In the genomic region with DNA sequence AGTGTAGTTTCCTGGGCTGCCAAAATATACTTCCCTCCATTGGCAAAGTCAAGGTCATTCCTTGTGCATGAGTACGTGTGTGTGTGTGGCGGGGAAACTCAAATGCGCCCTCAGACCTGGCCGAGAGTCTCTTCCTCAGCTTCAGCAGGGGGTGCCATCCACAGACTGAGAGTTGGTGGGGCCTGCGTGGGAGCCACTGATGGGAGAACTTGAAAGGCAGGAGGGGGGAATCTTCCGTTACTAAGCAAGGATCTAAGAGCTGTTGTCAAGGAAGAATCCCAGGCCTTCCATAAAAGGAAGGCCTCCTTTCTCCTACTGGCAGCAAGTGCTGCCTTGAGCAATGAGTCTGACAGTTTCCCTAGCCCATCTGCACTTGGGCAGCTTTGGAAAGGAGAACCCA, we compare ENCODE assay signal across 19 cellular contexts.
A peak's percentile ranks its signal among the peaks of the same experiment; 100 is the strongest.
DNase-seq lines count a peak whose midpoint lies in the region; ATAC-seq, FAIRE-seq and TF ChIP-seq lines count a peak whose summit lies in the region.
"Had no signal": no experiment of that assay in that cellular context is flagged by ENCODE, and none has a peak within 500 bp of the region (broad histone marks: within the 10 kb centered on the region; RNA-seq: fewer than 3 reads in every experiment).

No MANE protein-coding gene starts in this region.

- H3K4me1 ChIP-seq in GM23338 (ENCODE audit: insufficient read depth) (no peaks in the 10 kb centered on the region), H1 (replicated peaks in 1 of 4; ENCODE audit: control insufficient read depth in 3 of 4, insufficient read depth in 4 of 4, low read length in 3 of 4) (no peaks in the 10 kb centered on the region), neuronal stem cell (ENCODE audit: control insufficient read depth in 2 of 2, insufficient read depth in 1 of 2, low read depth in 1 of 2, low read length in 2 of 2) (peaks cover 0 to 2% of the 10 kb centered on the region in 2 donors)
- no peaks in the 10 kb centered on the region for H3K4me1 ChIP-seq in naive thymus-derived CD4-positive, alpha-beta T cell (ENCODE audit: control insufficient read depth in 2 of 2, insufficient read depth in 2 of 2, low read length in 2 of 2)
- H3K4me1 ChIP-seq: BLaER1, Caco-2 had no signal

- H3K14ac ChIP-seq in H1 (ENCODE audit: insufficient read length) (no peak overlapping the region), neuronal stem cell (ENCODE audit: low read length) (no peak overlapping the region)

- H3K9ac ChIP-seq in H1 (replicated peaks in 1 of 4; ENCODE audit: extremely low read depth in 1 of 4, low read depth in 3 of 4, low read length in 3 of 4): no peak overlapping the region
- H3K9ac ChIP-seq in neuronal stem cell (ENCODE audit: low read depth, low read length, poor library complexity): no peak overlapping the region
- H3K9ac ChIP-seq: BLaER1 had no signal

- intact Hi-C loops in naive thymus-derived CD4-positive, alpha-beta T cell (cut with micrococcal nuclease): no loop called here

- H2BK5ac ChIP-seq in H1 (ENCODE audit: low read depth, low read length) (no peak overlapping the region), neuronal stem cell (ENCODE audit: low read length) (no peak overlapping the region)

- no peak overlapping the region for H3K4me3 ChIP-seq in GM23338
- no peak overlapping the region for H3K4me3 ChIP-seq in H1 (ENCODE audit: extremely low read depth in 1 of 4, insufficient read depth in 2 of 4, low read depth in 3 of 4, low read length in 4 of 4)
- H3K4me3 ChIP-seq in neuronal stem cell (ENCODE audit: low read length in 2 of 2): no peak overlapping the region
- H3K4me3 ChIP-seq in naive thymus-derived CD4-positive, alpha-beta T cell (ENCODE audit: low read length): no peak overlapping the region
- H3K4me3 ChIP-seq: BLaER1 had no signal

- H3K9me3 ChIP-seq in H1 (ENCODE audit: insufficient read depth in 2 of 2, low read depth in 1 of 2, low read length in 1 of 2) (no peaks in the 10 kb centered on the region), neuronal stem cell (replicated peaks in 1 of 2; ENCODE audit: control insufficient read depth in 2 of 2, insufficient read depth in 1 of 2, low read depth in 1 of 2, low read length in 2 of 2) (no peaks in the 10 kb centered on the region)
- no peaks in the 10 kb centered on the region for H3K9me3 ChIP-seq in naive thymus-derived CD4-positive, alpha-beta T cell (ENCODE audit: control insufficient read depth in 2 of 3, low read length in 3 of 3)
- H3K9me3 ChIP-seq: BLaER1, Caco-2 had no signal

- no peak overlapping the region for H3K56ac ChIP-seq in H1 (replicated peaks; ENCODE audit: insufficient read length, low read depth, low read length)

- H4K8ac ChIP-seq in H1 (ENCODE audit: extremely low read depth, insufficient read depth, low read length): no peak overlapping the region
- H4K8ac ChIP-seq in neuronal stem cell (ENCODE audit: low read depth, low read length): no peak overlapping the region

- H3K4me1 Mint-ChIP-seq in GM23338: no peaks in the 10 kb centered on the region
- H3K4me1 Mint-ChIP-seq in naive thymus-derived CD4-positive, alpha-beta T cell: no peaks in the 10 kb centered on the region
- H3K4me1 Mint-ChIP-seq: CD4-positive, CD25-positive, alpha-beta regulatory T cell; H9 had no signal

- POLR2A ChIA-PET in H1 (lab: Charles Lee; ENCODE audit: partially characterized antibody): no interaction called here
- POLR2A ChIA-PET in RWPE1 (lab: Yijun Ruan, JAX; ENCODE audit: low non-redundant PET): no interaction called here
- POLR2A ChIA-PET in naive thymus-derived CD4-positive, alpha-beta T cell (lab: Charles Lee): no interaction called here

- DNase-seq in GM23338 (ENCODE audit: low spot score) (no peak), H1 (ENCODE audit: low read depth in 1 of 2, low spot score in 2 of 2) (no peak), neuronal stem cell (ENCODE audit: low spot score) (no peak), RWPE1 (ENCODE audit: low spot score) (no peak), GDM1 (lab: John Stamatoyannopoulos, UW) (no peak)
- DNase-seq in naive thymus-derived CD4-positive, alpha-beta T cell: no peak
- DNase-seq: Caco-2; CD4-positive, CD25-positive, alpha-beta regulatory T cell; CD8-positive, alpha-beta T cell; DMS153; EL; GF-D8; H9; HFFc6 had no signal

- no peak overlapping the region for H2BK12ac ChIP-seq in H1 (ENCODE audit: low read depth, low read length)
- H2BK12ac ChIP-seq in neuronal stem cell (ENCODE audit: low read length): no peak overlapping the region

- no peak overlapping the region for H3K27ac Mint-ChIP-seq in GM23338
- H3K27ac Mint-ChIP-seq in naive thymus-derived CD4-positive, alpha-beta T cell: no peak overlapping the region
- H3K27ac Mint-ChIP-seq: B cell; CD8-positive, alpha-beta T cell; HFFc6 had no signal

- no peaks in the 10 kb centered on the region for H3K36me3 Mint-ChIP-seq in GM23338 (ENCODE audit: low read depth)
- peaks cover 0 to 3% (median 0%) of the 10 kb centered on the region in 5 donors for H3K36me3 Mint-ChIP-seq in naive thymus-derived CD4-positive, alpha-beta T cell
- H3K36me3 Mint-ChIP-seq: CD4-positive, CD25-positive, alpha-beta regulatory T cell; CD8-positive, alpha-beta T cell had no signal

- no peak overlapping the region for H4K91ac ChIP-seq in H1 (replicated peaks; ENCODE audit: insufficient read length, low read length)
- no peak overlapping the region for H4K91ac ChIP-seq in neuronal stem cell (ENCODE audit: low read depth, low read length, poor library complexity)

- H2AFZ ChIP-seq in GM23338: 0 out of 2 replicates have a peak overlapping the region, but pooled peaks have one; percentile 23
- 0 out of 2 replicates have a peak overlapping the region, but pooled peaks have one; percentile 1 for H2AFZ ChIP-seq in H1 (ENCODE audit: low read length)
- peak overlapping the region; percentile 62 for H2AFZ ChIP-seq in neuronal stem cell (ENCODE audit: low read length)

- CTCF ChIA-PET in H1 (lab: Charles Lee; ENCODE audit: partially characterized antibody): interaction anchor here (1.1 to 1.6 kb wide), 6 partner anchors 10 to 634 kb away, joined by 3 to 5 read pairs (median 4); no protein-coding TSS in a partner anchor
- CTCF ChIA-PET in RWPE1 (lab: Yijun Ruan, JAX): interaction anchor here (0.6 kb wide), 1 partner anchor 470 kb away, joined by 3 read pairs; no protein-coding TSS in a partner anchor
- CTCF ChIA-PET in naive thymus-derived CD4-positive, alpha-beta T cell (lab: Charles Lee): no interaction called here

- no peaks in the 10 kb centered on the region; the same call in 1 of the 2 replicates for H3K9me2 ChIP-seq in GM23338 (ENCODE audit: insufficient read depth)

- H2BK120ac ChIP-seq in H1 (replicated peaks; ENCODE audit: low read depth, low read length): no peak overlapping the region
- H2BK120ac ChIP-seq in neuronal stem cell (ENCODE audit: low read depth, low read length): no peak overlapping the region

- H3K79me1 ChIP-seq in H1 (ENCODE audit: low read depth, low read length) (no peaks in the 10 kb centered on the region), neuronal stem cell (ENCODE audit: low read depth, low read length) (no peaks in the 10 kb centered on the region)

- H3K79me2 ChIP-seq in GM23338 (replicated peaks; ENCODE audit: insufficient read depth) (no peaks in the 10 kb centered on the region), H1 (ENCODE audit: control insufficient read depth in 1 of 2, insufficient read depth in 2 of 2, low read length in 2 of 2) (no peaks in the 10 kb centered on the region)

- H3K36me3 ChIP-seq in GM23338 (ENCODE audit: insufficient read depth) (no peaks in the 10 kb centered on the region), H1 (ENCODE audit: control insufficient read depth in 2 of 4, insufficient read depth in 4 of 4, low read length in 3 of 4) (no peaks in the 10 kb centered on the region), neuronal stem cell (replicated peaks in 1 of 2; ENCODE audit: control insufficient read depth in 2 of 2, insufficient read depth in 2 of 2, low read length in 2 of 2) (no peaks in the 10 kb centered on the region)
- H3K36me3 ChIP-seq in naive thymus-derived CD4-positive, alpha-beta T cell (ENCODE audit: control insufficient read depth in 2 of 3, insufficient read depth in 3 of 3, low read length in 3 of 3): no peaks in the 10 kb centered on the region
- H3K36me3 ChIP-seq: BLaER1 had no signal

- no peak overlapping the region for H2BK20ac ChIP-seq in H1 (ENCODE audit: low read length)

- no peak for TF ChIP-seq EP300 in H1 (IDR thresholded peaks at IDR 0.05; ENCODE audit: borderline replicate concordance in 1 of 2, low read depth in 2 of 2, low read length in 2 of 2)

- no peak overlapping the region for H3K4me2 ChIP-seq in GM23338
- H3K4me2 ChIP-seq in H1 (ENCODE audit: insufficient read depth in 1 of 2, low read depth in 2 of 2, low read length in 2 of 2): no peak overlapping the region
- no peak overlapping the region for H3K4me2 ChIP-seq in neuronal stem cell (ENCODE audit: insufficient read depth, low read length, poor library complexity, severe bottlenecking)
- H3K4me2 ChIP-seq: BLaER1 had no signal

- H4K20me1 ChIP-seq in GM23338 (replicated peaks; ENCODE audit: insufficient read depth) (no peaks in the 10 kb centered on the region), H1 (replicated peaks in 1 of 2; ENCODE audit: control insufficient read depth in 1 of 2, insufficient read depth in 2 of 2, low read length in 2 of 2) (no peaks in the 10 kb centered on the region)
- H4K20me1 ChIP-seq: BLaER1 had no signal

- no peak for TF ChIP-seq POLR2A in H1 (IDR thresholded peaks at IDR 0.05; ENCODE audit: control extremely low read depth in 1 of 2, low read depth in 2 of 2, low read length in 2 of 2)

- H3K18ac ChIP-seq in H1 (ENCODE audit: extremely low read depth, low read length) (no peak overlapping the region), neuronal stem cell (ENCODE audit: low read length) (no peak overlapping the region)

- H3K27me3 Mint-ChIP-seq in GM23338 (ENCODE audit: insufficient read depth, low read depth, poor library complexity): no peaks in the 10 kb centered on the region
- peaks cover 12 to 42% (median 28%) of the 10 kb centered on the region in 5 donors for H3K27me3 Mint-ChIP-seq in naive thymus-derived CD4-positive, alpha-beta T cell

- no peaks in the 10 kb centered on the region for H3F3A ChIP-seq in GM23338 (replicated peaks; ENCODE audit: low read depth)

- no peak for TF ChIP-seq RAD21 in H1 (IDR thresholded peaks at IDR 0.05 in 1 of 2, conservative IDR thresholded peaks at IDR 0.05 in 1 of 2; ENCODE audit: low read depth in 2 of 2, low read length in 2 of 2)

- H3K23me2 ChIP-seq in H1 (ENCODE audit: low read depth, low read length): peaks cover 3% of the 10 kb centered on the region; the same call in 1 of the 2 replicates

- H3K4me3 Mint-ChIP-seq in GM23338: no peak overlapping the region
- no peak overlapping the region for H3K4me3 Mint-ChIP-seq in naive thymus-derived CD4-positive, alpha-beta T cell
- H3K4me3 Mint-ChIP-seq: B cell; CD4-positive, CD25-positive, alpha-beta regulatory T cell; CD8-positive, alpha-beta T cell; H9; HFFc6 had no signal

- TF ChIP-seq CTCF in GM23338 (conservative IDR thresholded peaks at IDR 0.05; ENCODE audit: low read depth in 2 of 2): no peak
- no peak for TF ChIP-seq CTCF in H1 (IDR thresholded peaks at IDR 0.05; ENCODE audit: control extremely low read depth in 1 of 3, insufficient read depth in 1 of 3, low read depth in 1 of 3, low read length in 3 of 3)
- no peak for TF ChIP-seq CTCF in RWPE1 (conservative IDR thresholded peaks at IDR 0.05; ENCODE audit: low read depth)

- H3K27me3 ChIP-seq in GM23338 (ENCODE audit: insufficient read depth) (no peaks in the 10 kb centered on the region), H1 (replicated peaks in 1 of 4; ENCODE audit: control insufficient read depth in 3 of 4, extremely low read depth in 1 of 4, insufficient read depth in 3 of 4, low read length in 3 of 4) (no peaks in the 10 kb centered on the region), neuronal stem cell (ENCODE audit: control insufficient read depth in 3 of 3, insufficient read depth in 3 of 3, low read depth in 1 of 3, low read length in 3 of 3) (peaks cover 0 to 9% (median 0%) of the 10 kb centered on the region in 3 experiments)
- no peaks in the 10 kb centered on the region for H3K27me3 ChIP-seq in naive thymus-derived CD4-positive, alpha-beta T cell (ENCODE audit: control insufficient read depth in 2 of 2, insufficient read depth in 2 of 2, low read length in 2 of 2)
- H3K27me3 ChIP-seq: BLaER1 had no signal

- 88% methylated on average over 6 of the region's 6 CpGs; no CpG with 5 or more reads in 1 of the 2 experiments for WGBS in H1 (ENCODE audit: extremely low coverage in 1 of 2, insufficient coverage in 1 of 2, insufficient read length in 1 of 2, insufficient replicate concordance in 2 of 2, low coverage in 1 of 2, low lambda C conversion rate in 2 of 2, missing lambda C conversion rate in 1 of 2), 2 experiments
- no CpG with 5 or more reads among the region's 6 CpGs for WGBS in neuronal stem cell (ENCODE audit: extremely low coverage in 2 of 2, insufficient read length in 2 of 2, insufficient replicate concordance in 1 of 2), 2 donors

- H2BK15ac ChIP-seq in H1 (ENCODE audit: low read length) (no peak overlapping the region), neuronal stem cell (ENCODE audit: low read length) (no peak overlapping the region)

- H3K27ac ChIP-seq in GM23338 (ENCODE audit: low read depth) (no peak overlapping the region), H1 (ENCODE audit: low read depth, low read length) (no peak overlapping the region), neuronal stem cell (replicated peaks; ENCODE audit: low read length) (no peak overlapping the region), RWPE1 (no peak overlapping the region)
- H3K27ac ChIP-seq in naive thymus-derived CD4-positive, alpha-beta T cell (ENCODE audit: low read depth, low read length): no peak overlapping the region
- H3K27ac ChIP-seq: BLaER1, C4-2B had no signal

- FAIRE-seq in H1 (lab: Jason Lieb, UNC): no peak
- FAIRE-seq: GM12891, GM18507 had no signal

- H4K5ac ChIP-seq in H1 (ENCODE audit: insufficient read length, low read depth, low read length): no peak overlapping the region

- ATAC-seq in GM23338: no peak
- ATAC-seq in naive thymus-derived CD4-positive, alpha-beta T cell: no peak
- ATAC-seq: CD8-positive, alpha-beta T cell had no signal

- H3K4ac ChIP-seq in H1 (replicated peaks; ENCODE audit: insufficient read length, low read depth, low read length) (no peak overlapping the region), neuronal stem cell (ENCODE audit: low read length) (no peak overlapping the region)

- no peak overlapping the region for H3K23ac ChIP-seq in H1 (ENCODE audit: insufficient read length)
- H3K23ac ChIP-seq in neuronal stem cell (ENCODE audit: low read depth, low read length, poor library complexity): no peak overlapping the region

- H2AK5ac ChIP-seq in H1 (ENCODE audit: low read depth, low read length) (no peak overlapping the region), neuronal stem cell (ENCODE audit: low read depth, low read length) (no peak overlapping the region)

- no peaks in the 10 kb centered on the region for H3K9me3 Mint-ChIP-seq in GM23338
- H3K9me3 Mint-ChIP-seq in naive thymus-derived CD4-positive, alpha-beta T cell: peaks cover 0 to 4% (median 0%) of the 10 kb centered on the region in 11 donors
- H3K9me3 Mint-ChIP-seq: CD8-positive, alpha-beta T cell; H9 had no signal

Comparison
In these comparisons a context has a peak if more than half of its experiments do, and no peak if none do; other contexts are left out.
1. H2AFZ ChIP-seq: peak in every context shown above with its lines; median percentile 62 in neuronal stem cell; 23 in GM23338; 1 in H1.